Comparison of ENCODE assay signal across 8 cellular contexts in genomic region chr20:5657190-5657872, GRCh38. TPM values are rescaled to one million over a fixed set of nuclear protein-coding genes. Genes with fewer than 3 reads are reported as not detected.
DNase-seq lines count a peak whose midpoint lies in the region; ATAC-seq and TF ChIP-seq lines count a peak whose summit lies in the region.

No MANE protein-coding gene starts in this region.

- no peaks in the 10 kb centered on the region for H3K9me3 Mint-ChIP-seq in activated CD4-positive, alpha-beta T cell treated with anti-CD3 and anti-CD28 coated beads for 36 hours (ENCODE audit: low read depth)

- peaks cover 47% of the 10 kb centered on the region for H3K4me1 Mint-ChIP-seq in activated CD4-positive, alpha-beta T cell treated with anti-CD3 and anti-CD28 coated beads for 36 hours
- H3K4me1 Mint-ChIP-seq in T-helper 17 cell: peaks cover 9% of the 10 kb centered on the region

- no peak for TF ChIP-seq POLR2A in prostate gland (IDR thresholded peaks at IDR 0.05)

- TF ChIP-seq CTCF in SK-N-SH (IDR thresholded peaks at IDR 0.05) (no peak), prostate gland (IDR thresholded peaks at IDR 0.05) (no peak), GM10266 (IDR thresholded peaks at IDR 0.05; ENCODE audit: control insufficient read depth, insufficient read depth, low read depth, missing control alignments) (no peak)

- H3K4me1 ChIP-seq in SK-N-SH (ENCODE audit: control insufficient read depth in 1 of 2, insufficient read depth in 2 of 2, low read depth in 1 of 2, low read length in 1 of 2) (peaks cover 9 to 29% of the 10 kb centered on the region in 2 experiments; a peak in 2 of 4 replicates), prostate gland (replicated peaks) (no peaks in the 10 kb centered on the region)

- H3K4me2 ChIP-seq in SK-N-SH: peak overlapping the region; percentile 45

- POLR2A ChIA-PET in SK-N-SH (lab: Yijun Ruan, JAX): no interaction called here
- POLR2A ChIA-PET in activated CD4-positive, alpha-beta T cell treated with anti-CD3 and anti-CD28 coated beads for 36 hours (lab: Charles Lee): interaction anchor here (1.4 kb wide), 1 partner anchor 12 kb away, joined by 6 read pairs; no protein-coding TSS in a partner anchor

- H3K79me2 ChIP-seq in SK-N-SH (ENCODE audit: insufficient read depth): no peaks in the 10 kb centered on the region

- H3K27ac ChIP-seq in SK-N-SH (ENCODE audit: low read depth in 2 of 2, low read length in 1 of 2) (peak overlapping the region; percentile 59 to 86; a peak in 3 of 4 replicates), prostate gland (peak overlapping the region; percentile 42 to 49)

- H3K27me3 Mint-ChIP-seq in activated CD4-positive, alpha-beta T cell treated with anti-CD3 and anti-CD28 coated beads for 36 hours: no peaks in the 10 kb centered on the region
- no peaks in the 10 kb centered on the region for H3K27me3 Mint-ChIP-seq in T-helper 17 cell

- no peak for ATAC-seq in activated CD4-positive, alpha-beta T cell treated with anti-CD3 and anti-CD28 coated beads for 36 hours
- no peak for ATAC-seq in T-helper 17 cell

- peak overlapping the region; percentile 49; the same call in 1 of the 2 replicates for H3K9ac ChIP-seq in SK-N-SH

- no peak overlapping the region for H3K4me3 Mint-ChIP-seq in activated CD4-positive, alpha-beta T cell treated with anti-CD3 and anti-CD28 coated beads for 36 hours
- no peak overlapping the region for H3K4me3 Mint-ChIP-seq in T-helper 17 cell

- intact Hi-C loops in prostate gland (cut with DNase I): loop anchor here (2.0 kb wide), 1 partner anchor 93 kb away; the partner anchor contains the start of gene SHLD1
- intact Hi-C loops in activated CD4-positive, alpha-beta T cell treated with anti-CD3 and anti-CD28 coated beads for 36 hours (cut with DNase I, micrococcal nuclease): no loop called here

- no peaks in the 10 kb centered on the region for H4K20me1 ChIP-seq in SK-N-SH (ENCODE audit: insufficient read depth)

- DNase-seq in EH (ENCODE audit: low read depth): peak; percentile 97
- peak; percentile 38 for DNase-seq in SK-N-SH
- DNase-seq in foreskin melanocyte: peak; percentile 88
- DNase-seq in prostate gland (ENCODE audit: low spot score): peak; percentile 40
- no peak for DNase-seq in activated CD4-positive, alpha-beta T cell treated with anti-CD3 and anti-CD28 coated beads for 36 hours
- no peak for DNase-seq in T-helper 17 cell
- no peak for DNase-seq in activated CD4-positive, alpha-beta T cell treated with anti-CD3 and anti-CD28 coated beads for 4 hours
- no peak for DNase-seq in GM10266 (ENCODE audit: extremely low spot score)

- H2AFZ ChIP-seq in SK-N-SH (ENCODE audit: low read depth): peak overlapping the region; percentile 53; the same call in 1 of the 2 replicates

- H3K27me3 ChIP-seq in SK-N-SH (ENCODE audit: insufficient read depth) (no peaks in the 10 kb centered on the region), prostate gland (replicated peaks; ENCODE audit: insufficient read depth) (no peaks in the 10 kb centered on the region)

- whole genome bisulfite sequencing in SK-N-SH (ENCODE audit: low lambda C conversion rate): 16% methylated on average over 11 of the region's 11 CpGs
- 11% methylated on average over 11 of the region's 11 CpGs for WGBS in prostate gland

- H3K9me3 ChIP-seq in SK-N-SH: no peaks in the 10 kb centered on the region
- H3K9me3 ChIP-seq in prostate gland: no peaks in the 10 kb centered on the region
- H3K9me3 ChIP-seq in T-helper 17 cell (ENCODE audit: control insufficient read depth, low read length, poor library complexity, severe bottlenecking): no peaks in the 10 kb centered on the region

- CTCF ChIA-PET in SK-N-SH (lab: Yijun Ruan, JAX): interaction anchor here (1.8 kb wide), 1 partner anchor 127 kb away, joined by 3 read pairs; no protein-coding TSS in a partner anchor
- CTCF ChIA-PET in activated CD4-positive, alpha-beta T cell treated with anti-CD3 and anti-CD28 coated beads for 36 hours (lab: Charles Lee): interaction anchor here (0.9 kb wide), 1 partner anchor 57 kb away, joined by 3 read pairs; no protein-coding TSS in a partner anchor

- H3F3A ChIP-seq in SK-N-SH (replicated peaks; ENCODE audit: insufficient read depth): peaks cover 7% of the 10 kb centered on the region

- no peak for TF ChIP-seq RAD21 in SK-N-SH (IDR thresholded peaks at IDR 0.05; ENCODE audit: low read length)

- no peaks in the 10 kb centered on the region for H3K9me2 ChIP-seq in SK-N-SH

- H3K4me3 ChIP-seq in SK-N-SH (ENCODE audit: low read depth in 2 of 2, low read length in 1 of 2) (no peak overlapping the region), prostate gland (no peak overlapping the region)

- peak; percentile 49 to 78 for TF ChIP-seq EP300 in SK-N-SH (IDR thresholded peaks at IDR 0.05; ENCODE audit: borderline replicate concordance in 1 of 2, low read depth in 1 of 2, low read length in 1 of 2)

- H3K36me3 ChIP-seq in SK-N-SH (replicated peaks in 1 of 2; ENCODE audit: control insufficient read depth in 1 of 2, insufficient read depth in 2 of 2, low read length in 1 of 2) (no peaks in the 10 kb centered on the region), prostate gland (no peaks in the 10 kb centered on the region)

- H3K36me3 Mint-ChIP-seq in activated CD4-positive, alpha-beta T cell treated with anti-CD3 and anti-CD28 coated beads for 36 hours (ENCODE audit: low read depth): no peaks in the 10 kb centered on the region
- peaks cover 2% of the 10 kb centered on the region for H3K36me3 Mint-ChIP-seq in T-helper 17 cell (ENCODE audit: low read depth)

- H3K27ac Mint-ChIP-seq in activated CD4-positive, alpha-beta T cell treated with anti-CD3 and anti-CD28 coated beads for 36 hours: no peak overlapping the region
- H3K27ac Mint-ChIP-seq in T-helper 17 cell: no peak overlapping the region

TF ChIP-seq in SK-N-SH, 30 proteins besides CTCF, POLR2A, EP300 and RAD21 (continues in another document):
- TF ChIP-seq ELF1 (IDR thresholded peaks at IDR 0.05): no peak; the same call in 1 of the 2 replicates
- TF ChIP-seq TEAD4 (IDR thresholded peaks at IDR 0.05; ENCODE audit: borderline replicate concordance, insufficient read depth): peak; percentile 64
- TF ChIP-seq JUND (IDR thresholded peaks at IDR 0.05): peak; percentile 54
- no peak for TF ChIP-seq EZH2phosphoT487 (IDR thresholded peaks at IDR 0.05; ENCODE audit: borderline replicate concordance, low read depth)
- TF ChIP-seq MXI1 (IDR thresholded peaks at IDR 0.05; ENCODE audit: low read depth, low read length): no peak
- TF ChIP-seq USF2 (IDR thresholded peaks at IDR 0.05; ENCODE audit: borderline replicate concordance, low read depth, low read length): no peak
- no peak for TF ChIP-seq SMC3 (IDR thresholded peaks at IDR 0.05; ENCODE audit: low read depth, low read length)
- TF ChIP-seq, protein P1, sequence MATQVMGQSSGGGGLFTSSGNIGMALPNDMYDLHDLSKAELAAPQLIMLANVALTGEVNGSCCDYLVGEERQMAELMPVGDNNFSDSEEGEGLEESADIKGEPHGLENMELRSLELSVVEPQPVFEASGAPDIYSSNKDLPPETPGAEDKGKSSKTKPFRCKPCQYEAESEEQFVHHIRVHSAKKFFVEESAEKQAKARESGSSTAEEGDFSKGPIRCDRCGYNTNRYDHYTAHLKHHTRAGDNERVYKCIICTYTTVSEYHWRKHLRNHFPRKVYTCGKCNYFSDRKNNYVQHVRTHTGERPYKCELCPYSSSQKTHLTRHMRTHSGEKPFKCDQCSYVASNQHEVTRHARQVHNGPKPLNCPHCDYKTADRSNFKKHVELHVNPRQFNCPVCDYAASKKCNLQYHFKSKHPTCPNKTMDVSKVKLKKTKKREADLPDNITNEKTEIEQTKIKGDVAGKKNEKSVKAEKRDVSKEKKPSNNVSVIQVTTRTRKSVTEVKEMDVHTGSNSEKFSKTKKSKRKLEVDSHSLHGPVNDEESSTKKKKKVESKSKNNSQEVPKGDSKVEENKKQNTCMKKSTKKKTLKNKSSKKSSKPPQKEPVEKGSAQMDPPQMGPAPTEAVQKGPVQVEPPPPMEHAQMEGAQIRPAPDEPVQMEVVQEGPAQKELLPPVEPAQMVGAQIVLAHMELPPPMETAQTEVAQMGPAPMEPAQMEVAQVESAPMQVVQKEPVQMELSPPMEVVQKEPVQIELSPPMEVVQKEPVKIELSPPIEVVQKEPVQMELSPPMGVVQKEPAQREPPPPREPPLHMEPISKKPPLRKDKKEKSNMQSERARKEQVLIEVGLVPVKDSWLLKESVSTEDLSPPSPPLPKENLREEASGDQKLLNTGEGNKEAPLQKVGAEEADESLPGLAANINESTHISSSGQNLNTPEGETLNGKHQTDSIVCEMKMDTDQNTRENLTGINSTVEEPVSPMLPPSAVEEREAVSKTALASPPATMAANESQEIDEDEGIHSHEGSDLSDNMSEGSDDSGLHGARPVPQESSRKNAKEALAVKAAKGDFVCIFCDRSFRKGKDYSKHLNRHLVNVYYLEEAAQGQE (IDR thresholded peaks at IDR 0.05; ENCODE audit: low read depth, low read length): peak; percentile 71; the same call in 1 of the 2 replicates
- peak; percentile 31; the same call in 1 of the 2 replicates for TF ChIP-seq RXRA (IDR thresholded peaks at IDR 0.05; ENCODE audit: borderline replicate concordance, low read depth)
- TF ChIP-seq FOSL2 (IDR thresholded peaks at IDR 0.05; ENCODE audit: borderline replicate concordance, low read depth): no peak; the same call in 1 of the 2 replicates
- no peak for TF ChIP-seq GATA2 (CRISPR knock-in tag; IDR thresholded peaks at IDR 0.05)

RNA-seq across cellular contexts. Expression of gene GPCPD1, which starts 46.5 kb away (rescaled TPM):
- polyA plus RNA-seq in SK-N-SH (2012; rRNA removed): 8.7 and 11.3 TPM in 2 replicates
- 9.2 and 10.4 TPM in 2 replicates for polyA plus RNA-seq in SK-N-SH (2012; cell fraction: cytosol; rRNA removed)
- polyA plus RNA-seq in SK-N-SH (2012; cell fraction: nucleus; rRNA removed): 18.0 and 32.4 TPM in 2 replicates
- total RNA-seq in prostate gland (10 to 100 TPM; 12.6 to 25.7 TPM), T-helper 17 cell (100 to 1,000 TPM in 1 of 2 donors, 10 to 100 TPM in 1; 92.7 to 128 TPM)
- total RNA-seq in activated CD4-positive, alpha-beta T cell treated with anti-CD3 and anti-CD28 coated beads for 36 hours: 10 to 100 TPM; 18.5 to 26.0 TPM

Comparison
In these comparisons a context has a peak if more than half of its experiments do, and no peak if none do; other contexts are left out.
1. DNase-seq: peak in EH (single experiment), SK-N-SH (single experiment), foreskin melanocyte (single experiment) and prostate gland (single experiment); none in activated CD4-positive, alpha-beta T cell treated with anti-CD3 and anti-CD28 coated beads for 36 hours (single experiment), T-helper 17 cell (0 of 3), activated CD4-positive, alpha-beta T cell treated with anti-CD3 and anti-CD28 coated beads for 4 hours (0 of 2) and GM10266 (single experiment).